Comparison of ENCODE assay signal across 12 cellular contexts in the genomic region with DNA sequence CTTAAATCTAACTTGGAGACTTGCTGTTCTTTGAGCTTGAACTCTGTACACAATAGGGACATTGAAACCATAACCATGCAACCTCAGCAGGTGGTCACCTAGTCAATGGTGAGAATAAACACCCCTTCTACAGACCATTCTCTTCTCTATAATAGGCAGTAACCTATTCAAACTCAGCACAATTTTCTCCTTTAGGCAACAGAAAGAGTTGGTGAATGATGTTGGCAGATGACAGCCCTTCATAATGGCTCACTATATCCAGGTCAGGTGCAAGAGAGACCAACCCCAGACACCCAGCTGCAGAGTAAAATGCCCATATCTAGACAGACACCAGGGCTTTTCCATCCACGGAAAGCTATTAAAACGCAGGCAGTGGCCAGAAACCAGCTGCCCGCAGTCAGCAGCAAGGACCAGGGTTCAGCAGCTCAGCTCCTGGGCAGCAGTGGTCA.
A peak's percentile ranks its signal among the peaks of the same experiment; 100 is the strongest.
DNase-seq lines count a peak whose midpoint lies in the region; ATAC-seq and TF ChIP-seq lines count a peak whose summit lies in the region.
"Had no signal": no experiment of that assay in that cellular context is flagged by ENCODE, and none has a peak within 500 bp of the region (broad histone marks: within the 10 kb centered on the region; RNA-seq: fewer than 3 reads in every experiment).

No MANE protein-coding gene starts in this region.

- H3K36me3 ChIP-seq in HAP-1 (replicated peaks) = no peaks in the 10 kb centered on the region

- H3K4me1 Mint-ChIP-seq in CD4-positive, alpha-beta T cell (ENCODE audit: low read depth) = peaks cover 76% of the 10 kb centered on the region
- no peaks in the 10 kb centered on the region for H3K4me1 Mint-ChIP-seq in stimulated activated effector memory CD8-positive, alpha-beta T cell treated with anti-CD3 and anti-CD28 coated beads, Interleukin-12 subunit alpha, Interleukin-12 subunit beta, amount 100 ng/mL, for 72 hours

- intact Hi-C loops in CD4-positive, alpha-beta T cell (cut with DNase I, micrococcal nuclease) = loop anchor here in 1 of 2 experiments (5.0 kb wide), 1 partner anchor 57 kb away; no protein-coding TSS in a partner anchor

- no peak for TF ChIP-seq CTCF in CD4-positive, alpha-beta T cell (IDR thresholded peaks at IDR 0.05)

- H3K9me3 ChIP-seq in CD4-positive, alpha-beta T cell (ENCODE audit: control insufficient read depth, low read length) = no peaks in the 10 kb centered on the region
- H3K9me3 ChIP-seq in HAP-1 = no peaks in the 10 kb centered on the region
- H3K9me3 ChIP-seq: left ventricle myocardium inferior, thoracic aorta had no signal

- H3K27me3 Mint-ChIP-seq in CD4-positive, alpha-beta T cell = no peaks in the 10 kb centered on the region
- H3K27me3 Mint-ChIP-seq: activated CD4-positive, alpha-beta T cell treated with anti-CD3 and anti-CD28 coated beads for 36 hours had no signal

- H3K4me3 ChIP-seq in HAP-1 = no peak overlapping the region
- H3K4me3 ChIP-seq: left ventricle myocardium inferior, thoracic aorta had no signal

- DNase-seq in CD4-positive, alpha-beta T cell = no peak
- DNase-seq in HAP-1 (ENCODE audit: low spot score in 2 of 2) (peak; percentile 75 to 93), NCI-H69 (lab: John Stamatoyannopoulos, UW) (peak; percentile 97), inferior parietal cortex (ENCODE audit: extremely low spot score) (peak; percentile 57), NCI-H526 treated with DMSO at 0.1 percent for 48 hours (lab: John Stamatoyannopoulos, UW) (no peak), GM19238 (ENCODE audit: insufficient read length, low spot score) (no peak)
- DNase-seq in stimulated activated effector memory CD8-positive, alpha-beta T cell treated with anti-CD3 and anti-CD28 coated beads, Interleukin-12 subunit alpha, Interleukin-12 subunit beta, amount 100 ng/mL, for 72 hours (ENCODE audit: low spot score in 2 of 2) = no peak
- DNase-seq: activated CD4-positive, alpha-beta T cell treated with anti-CD3 and anti-CD28 coated beads for 36 hours; left ventricle myocardium inferior had no signal

- no peaks in the 10 kb centered on the region for H3K27me3 ChIP-seq in CD4-positive, alpha-beta T cell (ENCODE audit: control insufficient read depth, insufficient read depth, low read length)
- no peaks in the 10 kb centered on the region for H3K27me3 ChIP-seq in HAP-1 (ENCODE audit: low read depth)

- H3K9me3 Mint-ChIP-seq in CD4-positive, alpha-beta T cell = no peaks in the 10 kb centered on the region
- H3K9me3 Mint-ChIP-seq in stimulated activated effector memory CD8-positive, alpha-beta T cell treated with anti-CD3 and anti-CD28 coated beads, Interleukin-12 subunit alpha, Interleukin-12 subunit beta, amount 100 ng/mL, for 72 hours = no peaks in the 10 kb centered on the region
- H3K9me3 Mint-ChIP-seq: T-helper 1 cell treated with Interleukin-12 subunit alpha and Interleukin-12 subunit beta and Interleukin-4 antibody, amounts not matched to agents 30 μg/mL and 1 μg/mL, for 36 hours had no signal

- H3K4me3 Mint-ChIP-seq in CD4-positive, alpha-beta T cell = no peak overlapping the region
- no peak overlapping the region for H3K4me3 Mint-ChIP-seq in stimulated activated effector memory CD8-positive, alpha-beta T cell treated with anti-CD3 and anti-CD28 coated beads, Interleukin-12 subunit alpha, Interleukin-12 subunit beta, amount 100 ng/mL, for 72 hours
- H3K4me3 Mint-ChIP-seq: activated CD4-positive, alpha-beta T cell treated with anti-CD3 and anti-CD28 coated beads for 36 hours; T-helper 1 cell treated with Interleukin-12 subunit alpha and Interleukin-12 subunit beta and Interleukin-4 antibody, amounts not matched to agents 30 μg/mL and 1 μg/mL, for 36 hours had no signal

- H3K27ac Mint-ChIP-seq in CD4-positive, alpha-beta T cell = peak overlapping the region; percentile 98
- H3K27ac Mint-ChIP-seq in stimulated activated effector memory CD8-positive, alpha-beta T cell treated with anti-CD3 and anti-CD28 coated beads, Interleukin-12 subunit alpha, Interleukin-12 subunit beta, amount 100 ng/mL, for 72 hours = no peak overlapping the region

- peaks cover 14% of the 10 kb centered on the region for H3K4me1 ChIP-seq in HAP-1

- POLR2A ChIA-PET in CD4-positive, alpha-beta T cell (lab: Charles Lee) = interaction anchor here (0.6 to 8.7 kb wide), 3 partner anchors 14 to 90 kb away, joined by 3 to 96 read pairs (median 10); no protein-coding TSS in a partner anchor

- no peak for ATAC-seq in CD4-positive, alpha-beta T cell (ENCODE audit: poor library complexity)
- no peak for ATAC-seq in stimulated activated effector memory CD8-positive, alpha-beta T cell treated with anti-CD3 and anti-CD28 coated beads, Interleukin-12 subunit alpha, Interleukin-12 subunit beta, amount 100 ng/mL, for 72 hours
- ATAC-seq: activated CD4-positive, alpha-beta T cell treated with anti-CD3 and anti-CD28 coated beads for 36 hours had no signal

- in situ Hi-C loops in HAP-1 (cut with MboI; ENCODE audit: low sequenced_read_pairs) = no loop called here

- peaks cover 96% of the 10 kb centered on the region for H3K36me3 Mint-ChIP-seq in CD4-positive, alpha-beta T cell (ENCODE audit: low read depth)
- H3K36me3 Mint-ChIP-seq in stimulated activated effector memory CD8-positive, alpha-beta T cell treated with anti-CD3 and anti-CD28 coated beads, Interleukin-12 subunit alpha, Interleukin-12 subunit beta, amount 100 ng/mL, for 72 hours = peaks cover 57% of the 10 kb centered on the region

- CTCF ChIA-PET in CD4-positive, alpha-beta T cell (lab: Charles Lee) = interaction anchor here (1.5 to 1.7 kb wide), 2 partner anchors 9 to 12 kb away, joined by 5 read pairs; no protein-coding TSS in a partner anchor

- H3K27ac ChIP-seq in CD4-positive, alpha-beta T cell (ENCODE audit: low read depth, low read length) = peak overlapping the region; percentile 23
- H3K27ac ChIP-seq: left ventricle myocardium inferior, RWPE1, thoracic aorta had no signal

Comparison
In these comparisons a context has a peak if more than half of its experiments do, and no peak if none do; other contexts are left out.
1. DNase-seq: peak in HAP-1 (2 of 2), NCI-H69 (single experiment) and inferior parietal cortex (single experiment); none in CD4-positive, alpha-beta T cell (0 of 10), NCI-H526 treated with DMSO at 0.1 percent for 48 hours (single experiment), stimulated activated effector memory CD8-positive, alpha-beta T cell treated with anti-CD3 and anti-CD28 coated beads, Interleukin-12 subunit alpha, Interleukin-12 subunit beta, amount 100 ng/mL, for 72 hours (0 of 2) and GM19238 (single experiment).